In genomic region chr4:186132577-186133277, GRCh38 we compare ENCODE assay signal across 8 cellular contexts. TPM values are rescaled to one million over a fixed set of nuclear protein-coding genes. Genes with fewer than 3 reads are reported as not detected.
A peak's percentile ranks its signal among the peaks of the same experiment; 100 is the strongest.
DNase-seq lines count a peak whose midpoint lies in the region; ATAC-seq and TF ChIP-seq lines count a peak whose summit lies in the region.

No MANE protein-coding gene starts in this region.

- H3K27ac Mint-ChIP-seq in osteocyte (ENCODE audit: unreplicated experiment), result no peak overlapping the region

- peaks cover 6% of the 10 kb centered on the region for H3K27me3 Mint-ChIP-seq in osteocyte (ENCODE audit: unreplicated experiment)

- peak; percentile 33 for ATAC-seq in GM18502 (IDR thresholded peaks at IDR 0.05; ENCODE audit: poor library complexity, unreplicated experiment)
- no peak for ATAC-seq in activated CD4-positive, CD25-positive, alpha-beta regulatory T cell treated with anti-CD3 and anti-CD28 coated beads, Interleukin-2, amount 50 U/mL, for 24 hours

- DNase-seq in Kasumi-1 (lab: John Stamatoyannopoulos, UW), result peak; percentile 4 to 10
- DNase-seq in dermis blood vessel endothelial cell, result peak; percentile 44
- no peak for DNase-seq in osteocyte (ENCODE audit: extremely low spot score, unreplicated experiment)
- no peak for DNase-seq in activated gamma-delta T cell (lab: John Stamatoyannopoulos, UW)
- no peak for DNase-seq in COLO829 (ENCODE audit: low spot score)
- no peak for DNase-seq in mesenteric fat pad (ENCODE audit: low spot score)

- H3K36me3 Mint-ChIP-seq in osteocyte (ENCODE audit: unreplicated experiment), result no peaks in the 10 kb centered on the region

- TF ChIP-seq CTCF in osteocyte (IDR thresholded peaks at IDR 0.05), result peak; percentile 45

- no peak overlapping the region for H3K4me3 Mint-ChIP-seq in osteocyte (ENCODE audit: unreplicated experiment)

- no peaks in the 10 kb centered on the region for H3K9me3 Mint-ChIP-seq in osteocyte (ENCODE audit: unreplicated experiment)

- H3K4me1 Mint-ChIP-seq in osteocyte (ENCODE audit: unreplicated experiment), result peaks cover 10% of the 10 kb centered on the region

RNA-seq across cellular contexts. Expression of gene FAM149A, which starts 28.2 kb away (rescaled TPM):
- total RNA-seq in dermis blood vessel endothelial cell, result 0.09 TPM in 1 of 2 replicates, not detected in the other
- 2.0 and 2.3 TPM in 2 replicates for total RNA-seq in osteocyte
- 10.1 TPM for total RNA-seq in mesenteric fat pad

RNA-seq across cellular contexts. Expression of gene CYP4V2, which starts 58.6 kb away (rescaled TPM):
- total RNA-seq in dermis blood vessel endothelial cell (3.9 and 5.8 TPM in 2 replicates), osteocyte (14.1 and 14.4 TPM in 2 replicates), mesenteric fat pad (18.7 TPM)

Comparison
In these comparisons a context has a peak if more than half of its experiments do, and no peak if none do; other contexts are left out.
1. DNase-seq: peak in Kasumi-1 (2 of 2) and dermis blood vessel endothelial cell (single experiment); none in osteocyte (single experiment), activated gamma-delta T cell (single experiment), COLO829 (single experiment) and mesenteric fat pad (single experiment).